18 cellular contexts compared by ENCODE assay signal in genomic region chr7:22275574-22276150, GRCh38.
"Had no signal": no experiment of that assay in that cellular context is flagged by ENCODE, and none has a peak within 500 bp of the region (broad histone marks: within the 10 kb centered on the region; RNA-seq: fewer than 3 reads in every experiment).

No MANE protein-coding gene starts in this region.

- H3K27me3 ChIP-seq: heart right ventricle, pancreas, stomach had no signal

- H3K27ac ChIP-seq: heart right ventricle, pancreas, stomach, thoracic aorta had no signal

- FAIRE-seq: islet of Langerhans, pancreas, small intestine had no signal

- H3K36me3 ChIP-seq: heart right ventricle, pancreas, stomach, thoracic aorta had no signal

- H3K9me3 ChIP-seq: heart right ventricle, pancreas, stomach, thoracic aorta had no signal

- DNase-seq: effector CD4-positive, alpha-beta T cell; foreskin melanocyte; heart right ventricle; hypothalamus; kidney glomerular epithelial cell; mesendoderm; naive B cell; occipital lobe; pancreas; right cardiac atrium; small intestine; stimulated activated CD4-positive, alpha-beta T cell treated with anti-CD3 and anti-CD28 coated beads, Interleukin-12 subunit alpha, Interleukin-12 subunit beta, amount 100 ng/mL, for 4 hours; stimulated activated naive CD4-positive, alpha-beta T cell; stomach; substantia nigra; trophoblast cell had no signal

- H3K4me3 ChIP-seq: heart right ventricle, pancreas, stomach, thoracic aorta had no signal
